ENCODE assay signal across 28 cellular contexts in the genomic region with DNA sequence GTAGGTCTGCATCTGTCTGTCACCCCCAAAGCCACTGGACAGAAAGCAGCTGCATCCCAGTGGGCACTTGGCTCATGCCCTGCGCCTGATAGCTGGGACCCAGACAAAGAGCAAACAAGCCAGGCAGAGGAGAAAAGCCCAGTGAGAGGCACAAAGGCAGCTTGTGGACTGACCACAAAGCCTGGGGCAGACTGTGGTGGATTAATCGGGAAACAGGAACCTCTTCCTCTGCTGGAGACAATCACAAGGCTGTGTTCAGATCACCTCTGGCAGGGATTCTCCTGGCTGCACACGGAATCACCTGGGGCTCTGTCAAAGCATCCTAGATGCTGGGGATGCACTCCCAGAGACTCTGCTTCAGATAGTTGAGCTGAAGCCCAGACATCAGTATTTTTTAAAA. TPM values are rescaled to one million over a fixed set of nuclear protein-coding genes. Genes with fewer than 3 reads are reported as not detected.
A peak's percentile ranks its signal among the peaks of the same experiment; 100 is the strongest.
DNase-seq lines count a peak whose midpoint lies in the region; ATAC-seq, FAIRE-seq and TF ChIP-seq lines count a peak whose summit lies in the region.
"Had no signal": no experiment of that assay in that cellular context is flagged by ENCODE, and none has a peak within 500 bp of the region (broad histone marks: within the 10 kb centered on the region; RNA-seq: fewer than 3 reads in every experiment).

No MANE protein-coding gene starts in this region.

- no peak overlapping the region for H3K4me2 ChIP-seq in GM23338
- no peak overlapping the region for H3K4me2 ChIP-seq in MM.1S (ENCODE audit: low read depth, low read length)

- H3K36me3 ChIP-seq in GM23338 (ENCODE audit: insufficient read depth) (no peaks in the 10 kb centered on the region), kidney (ENCODE audit: control insufficient read depth in 1 of 2, insufficient read depth in 2 of 2, low read length in 2 of 2) (no peaks in the 10 kb centered on the region), MM.1S (replicated peaks; ENCODE audit: insufficient read depth, low read length) (no peaks in the 10 kb centered on the region)

- no peak overlapping the region for H3K4me3 Mint-ChIP-seq in GM23338
- H3K4me3 Mint-ChIP-seq: CD4-positive, CD25-positive, alpha-beta regulatory T cell; T-helper 17 cell had no signal

- H3K79me2 ChIP-seq in GM23338 (replicated peaks; ENCODE audit: insufficient read depth), result no peaks in the 10 kb centered on the region
- H3K79me2 ChIP-seq in MM.1S (ENCODE audit: low read length), result no peaks in the 10 kb centered on the region

- no peaks in the 10 kb centered on the region for H3F3A ChIP-seq in GM23338 (replicated peaks; ENCODE audit: low read depth)
- H3F3A ChIP-seq in MM.1S (ENCODE audit: insufficient read depth, low read length), result no peaks in the 10 kb centered on the region

- H4K20me1 ChIP-seq in GM23338 (replicated peaks; ENCODE audit: insufficient read depth) (no peaks in the 10 kb centered on the region), MM.1S (ENCODE audit: insufficient read depth, low read length) (no peaks in the 10 kb centered on the region)

- no peak overlapping the region for H3K27ac Mint-ChIP-seq in GM23338
- H3K27ac Mint-ChIP-seq: CD4-positive, CD25-positive, alpha-beta regulatory T cell; T-helper 17 cell had no signal

- no peaks in the 10 kb centered on the region for H3K36me3 Mint-ChIP-seq in GM23338 (ENCODE audit: low read depth)
- H3K36me3 Mint-ChIP-seq: CD4-positive, CD25-positive, alpha-beta regulatory T cell had no signal

- H3K4me3 ChIP-seq in GM23338 (no peak overlapping the region), kidney (ENCODE audit: low read length in 2 of 2) (no peak overlapping the region), MM.1S (ENCODE audit: low read length) (no peak overlapping the region)
- H3K4me3 ChIP-seq: SK-N-MC had no signal

- ATAC-seq in GM23338, result peak; percentile 7; the same call in 2 of the 3 replicates
- ATAC-seq: Right ventricle myocardium inferior, T-helper 17 cell had no signal

- no peaks in the 10 kb centered on the region for H3K9me3 ChIP-seq in kidney (ENCODE audit: control insufficient read depth in 1 of 2, low read length in 2 of 2)
- H3K9me3 ChIP-seq in MM.1S (replicated peaks; ENCODE audit: insufficient read depth, low read length), result no peaks in the 10 kb centered on the region
- H3K9me3 ChIP-seq: Caco-2 had no signal

- no peak overlapping the region for H3K9ac ChIP-seq in kidney (ENCODE audit: low read length in 2 of 2)
- H3K9ac ChIP-seq in MM.1S (ENCODE audit: low read length), result no peak overlapping the region

- intact Hi-C loops in kidney (cut with DNase I), result no loop called here

- TF ChIP-seq POLR2A in erythroblast (IDR thresholded peaks at IDR 0.05; ENCODE audit: low read length), result no peak

- TF ChIP-seq CTCF in GM23338 (conservative IDR thresholded peaks at IDR 0.05; ENCODE audit: low read depth in 2 of 2) (no peak), kidney (IDR thresholded peaks at IDR 0.05; ENCODE audit: borderline replicate concordance, extremely low read depth, insufficient read depth) (no peak), MM.1S (IDR thresholded peaks at IDR 0.05; ENCODE audit: low read length) (no peak)

- H3K4me1 Mint-ChIP-seq in GM23338, result peaks cover 16% of the 10 kb centered on the region

- H2AFZ ChIP-seq in GM23338 (no peak overlapping the region), MM.1S (ENCODE audit: low read length) (no peak overlapping the region)

- DNase-seq in COR-L47 (lab: John Stamatoyannopoulos, UW) (peak; percentile 9), GM23338 (ENCODE audit: low spot score) (no peak), NCI-H774 (lab: John Stamatoyannopoulos, UW) (peak; percentile 34), islet precursor cell (peak; percentile 81), erythroblast (lab: John Stamatoyannopoulos, UW) (no peak), kidney (no peak), SHP77 (lab: John Stamatoyannopoulos, UW) (no peak), MM.1S (no peak)
- DNase-seq: Caco-2; CD4-positive, CD25-positive, alpha-beta regulatory T cell; DMS 273 treated with DMSO at 0.1 percent for 48 hours; H9; KBM-7; NCI-H1105 treated with DMSO at 0.1 percent for 48 hours; NCI-H1694; NCI-H2081; NCI-H2171 treated with DMSO at 0.1 percent for 48 hours; NCI-H446 treated with DMSO at 0.1 percent for 48 hours; NCI-H748 treated with DMSO at 0.1 percent for 48 hours; OCI-M1; SW 1271; T-helper 17 cell had no signal

- H3K27ac ChIP-seq in GM23338 (ENCODE audit: low read depth) (no peak overlapping the region), kidney (ENCODE audit: low read depth in 2 of 2, low read length in 2 of 2) (no peak overlapping the region), MM.1S (ENCODE audit: low read length) (no peak overlapping the region)
- H3K27ac ChIP-seq: SK-N-MC had no signal

- no peaks in the 10 kb centered on the region for H3K9me2 ChIP-seq in GM23338 (ENCODE audit: insufficient read depth)
- H3K9me2 ChIP-seq in MM.1S (replicated peaks; ENCODE audit: insufficient read depth, low read length), result no peaks in the 10 kb centered on the region

- peaks cover 6% of the 10 kb centered on the region for H3K27me3 Mint-ChIP-seq in GM23338 (ENCODE audit: insufficient read depth, low read depth, poor library complexity)

- no peaks in the 10 kb centered on the region; the same call in 2 of the 3 replicates for H3K9me3 Mint-ChIP-seq in GM23338
- H3K9me3 Mint-ChIP-seq: CD4-positive, CD25-positive, alpha-beta regulatory T cell; H9 had no signal

- H3K4me1 ChIP-seq in GM23338 (ENCODE audit: insufficient read depth) (no peaks in the 10 kb centered on the region; the same call in 1 of the 2 replicates), kidney (ENCODE audit: control insufficient read depth in 1 of 2, insufficient read depth in 1 of 2, low read depth in 1 of 2, low read length in 2 of 2) (peaks cover 0 to 3% of the 10 kb centered on the region in 2 donors), MM.1S (ENCODE audit: low read length) (no peaks in the 10 kb centered on the region)

- no peaks in the 10 kb centered on the region for H3K27me3 ChIP-seq in GM23338 (ENCODE audit: insufficient read depth)
- peaks cover 66% of the 10 kb centered on the region for H3K27me3 ChIP-seq in MM.1S (replicated peaks; ENCODE audit: insufficient read depth, low read length)

- FAIRE-seq in kidney (lab: Jason Lieb, UNC), result no peak
- FAIRE-seq: RCC 7860 had no signal

RNA-seq across cellular contexts. Expression of gene GJB5, which starts 15.2 kb away (rescaled TPM):
- total RNA-seq in GM23338 (2014; rRNA removed; shearing (Covaris generic)), result 0.50 and 1.4 TPM in 2 replicates
- polyA plus RNA-seq in GM23338 (2016; fragmentation: Nextera tagmentation; extraction: Ambion mirVana) (0.64 TPM in 1 of 2 replicates, not detected in the other), kidney (ENCODE audit: insufficient read depth, low read depth, low replicate concordance) (not detected)
- total RNA-seq in kidney, result not detected
- total RNA-seq: A673; Caco-2; CD4-positive, CD25-positive, alpha-beta regulatory T cell; HT1080; Right ventricle myocardium inferior; T-helper 17 cell had no signal
- polyA plus RNA-seq: BJ had no signal

RNA-seq across cellular contexts. Expression of gene GJB4, which starts 19.9 kb away (rescaled TPM):
- total RNA-seq in GM23338 (2014; rRNA removed; shearing (Covaris generic)), result 0.07 TPM in 1 of 2 replicates, not detected in the other
- polyA plus RNA-seq in GM23338 (2016; fragmentation: Nextera tagmentation; extraction: Ambion mirVana) (not detected in 2 replicates), kidney (ENCODE audit: insufficient read depth, low read depth, low replicate concordance) (not detected)
- 0.50 TPM for total RNA-seq in kidney
- total RNA-seq: A673; Caco-2; CD4-positive, CD25-positive, alpha-beta regulatory T cell; H9; HT1080; Right ventricle myocardium inferior; T-helper 17 cell had no signal
- polyA plus RNA-seq: BJ; CD4-positive, CD25-positive, alpha-beta regulatory T cell had no signal

RNA-seq across cellular contexts. Expression of gene GJB3, which starts 41.4 kb away (rescaled TPM):
- total RNA-seq in GM23338 (2014; rRNA removed; shearing (Covaris generic)), result 0.31 and 0.50 TPM in 2 replicates
- polyA plus RNA-seq in GM23338 (2016; fragmentation: Nextera tagmentation; extraction: Ambion mirVana) (0.26 and 0.47 TPM in 2 replicates), kidney (ENCODE audit: insufficient read depth, low read depth, low replicate concordance) (not detected)
- 8.8 TPM for total RNA-seq in kidney
- total RNA-seq: A673; CD4-positive, CD25-positive, alpha-beta regulatory T cell; HT1080; Right ventricle myocardium inferior; T-helper 17 cell had no signal
- polyA plus RNA-seq: BJ; CD4-positive, CD25-positive, alpha-beta regulatory T cell had no signal

RNA-seq across cellular contexts. Expression of gene GJA4, which starts 53.2 kb away (rescaled TPM):
- 1.7 and 2.2 TPM in 2 replicates for total RNA-seq in GM23338 (2014; rRNA removed; shearing (Covaris generic))
- polyA plus RNA-seq in GM23338 (2016; fragmentation: Nextera tagmentation; extraction: Ambion mirVana) (0.82 and 0.95 TPM in 2 replicates), kidney (ENCODE audit: insufficient read depth, low read depth, low replicate concordance) (31.9 TPM)
- 15.6 TPM for total RNA-seq in kidney
- total RNA-seq: A673; Caco-2; CD4-positive, CD25-positive, alpha-beta regulatory T cell; HT1080 had no signal
- polyA plus RNA-seq: BJ; CD4-positive, CD25-positive, alpha-beta regulatory T cell had no signal

Comparison
In these comparisons a context has a peak if more than half of its experiments do, and no peak if none do; other contexts are left out.
1. DNase-seq: peak in COR-L47 (single experiment), NCI-H774 (single experiment) and islet precursor cell (single experiment); none in GM23338 (single experiment), erythroblast (0 of 2), kidney (single experiment), SHP77 (0 of 2) and MM.1S (single experiment).